In genomic region chr1:38261574-38261973, GRCh38 we compare ENCODE assay signal across 28 cellular contexts.
"Had no signal": no experiment of that assay in that cellular context is flagged by ENCODE, and none has a peak within 500 bp of the region (broad histone marks: within the 10 kb centered on the region; RNA-seq: fewer than 3 reads in every experiment).

No MANE protein-coding gene starts in this region.

- DNase-seq: activated CD4-positive, alpha-beta memory T cell treated with anti-CD3 and anti-CD28 coated beads, Interleukin-2, amount 10 ng/mL, durations not matched to agents 7 days and 5 days; activated CD4-positive, alpha-beta T cell treated with anti-CD3 and anti-CD28 coated beads for 36 hours; activated CD4-positive, alpha-beta T cell treated with anti-CD3 and anti-CD28 coated beads, Interleukin-2, amount 10 ng/mL, durations not matched to agents 7 days and 5 days; activated CD4-positive, alpha-beta T cell treated with anti-CD3 and anti-CD28 coated beads, Interleukin-2, amount 50 U/mL, for 4 hours; activated CD4-positive, CD25-positive, alpha-beta regulatory T cell; activated CD4-positive, CD25-positive, alpha-beta regulatory T cell treated with anti-CD3 and anti-CD28 coated beads, Interleukin-2, amount 50 U/mL, for 72 hours; activated CD8-positive, alpha-beta memory T cell treated with anti-CD3 and anti-CD28 coated beads, Interleukin-2, amount 50 U/mL, for 48 hours; activated gamma-delta T cell; activated naive CD4-positive, alpha-beta T cell; activated naive CD4-positive, alpha-beta T cell treated with anti-CD3 and anti-CD28 coated beads, Interleukin-2, amount 10 ng/mL, durations not matched to agents 7 days and 5 days; activated naive CD8-positive, alpha-beta T cell treated with anti-CD3 and anti-CD28 coated beads, Interleukin-2, amount 10 ng/mL, durations not matched to agents 7 days and 5 days; activated T-cell treated with anti-CD3 and anti-CD28 coated beads for 4 hours; activated T-cell treated with anti-CD3 and anti-CD28 coated beads, Interleukin-2, amount 50 U/mL, for 24 hours; activated T-cell treated with anti-CD3 and anti-CD28 coated beads, Interleukin-2, amount 50 U/mL, for 72 hours; central memory CD4-positive, alpha-beta T cell; cerebellar nuclear complex; colonic mucosa; effector memory CD4-positive, alpha-beta T cell; endodermal cell; foreskin fibroblast; head of caudate nucleus; T-helper 2 cell had no signal

- H3K4me1 ChIP-seq: ascending aorta, breast epithelium, colonic mucosa had no signal

- FAIRE-seq: frontal cortex had no signal

- H3K36me3 ChIP-seq: ascending aorta, breast epithelium, cardiac muscle cell, colonic mucosa had no signal

- H3K4me3 ChIP-seq: ascending aorta, breast epithelium, cardiac muscle cell, colonic mucosa had no signal

- ATAC-seq: activated CD4-positive, alpha-beta T cell treated with anti-CD3 and anti-CD28 coated beads for 36 hours; activated naive CD4-positive, alpha-beta T cell treated with anti-CD3 and anti-CD28 coated beads, Interleukin-2, amount 50 U/mL, for 72 hours; activated T-cell treated with anti-CD3 and anti-CD28 coated beads, Interleukin-2, amount 50 U/mL, for 72 hours; esophagus mucosa had no signal

- H3K27me3 ChIP-seq: ascending aorta, breast epithelium, cardiac muscle cell, colonic mucosa had no signal

- H3K27ac ChIP-seq: ascending aorta, breast epithelium, cardiac muscle cell, colonic mucosa had no signal

- H3K9me3 ChIP-seq: ascending aorta, colonic mucosa had no signal
